ENCODE assay signal across 17 cellular contexts in the genomic region with DNA sequence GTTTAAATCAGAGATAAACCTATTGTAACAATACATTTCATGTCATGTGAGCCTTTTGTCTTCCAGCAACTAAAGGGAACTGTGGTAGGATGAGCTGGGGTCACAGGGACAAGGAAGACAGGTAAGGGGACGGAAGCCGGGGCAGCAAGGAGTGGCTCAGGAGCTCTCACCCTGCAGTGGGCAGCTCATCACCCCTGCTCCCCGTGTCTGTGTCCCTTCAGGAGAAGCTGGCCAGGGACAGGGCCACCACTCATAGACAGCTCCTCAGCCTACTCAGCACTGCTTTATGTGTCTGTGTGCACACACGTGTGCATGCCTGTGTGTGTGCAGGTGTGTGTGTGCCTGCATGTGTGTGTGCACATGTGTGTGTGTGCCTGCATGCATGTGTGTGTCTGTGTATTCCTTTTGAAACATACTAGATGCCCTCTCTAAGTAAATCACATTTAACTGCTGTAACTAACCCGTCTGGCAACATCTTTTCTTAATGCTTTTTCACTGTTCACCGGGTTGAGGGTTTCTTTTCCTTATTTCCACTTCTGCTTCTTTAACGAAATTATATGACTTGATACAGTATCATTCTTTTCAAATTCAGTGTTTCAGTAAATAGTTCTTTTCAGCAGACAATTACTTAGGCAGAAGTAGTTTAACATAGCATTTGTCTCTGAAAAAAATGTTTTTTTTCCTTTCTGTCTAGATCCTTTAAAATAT. TPM values are rescaled to one million over a fixed set of nuclear protein-coding genes. Genes with fewer than 3 reads are reported as not detected.
DNase-seq lines count a peak whose midpoint lies in the region; ATAC-seq and TF ChIP-seq lines count a peak whose summit lies in the region.
"Had no signal": no experiment of that assay in that cellular context is flagged by ENCODE, and none has a peak within 500 bp of the region (broad histone marks: within the 10 kb centered on the region; RNA-seq: fewer than 3 reads in every experiment).

No MANE protein-coding gene starts in this region.

- peaks cover 4 to 37% of the 10 kb centered on the region in 2 donors for H3K4me1 ChIP-seq in ascending aorta
- peaks cover 23 to 60% (median 32%) of the 10 kb centered on the region in 4 donors for H3K4me1 ChIP-seq in transverse colon

- peaks cover 0 to 14% (median 11%) of the 10 kb centered on the region in 3 donors for H3K27me3 Mint-ChIP-seq in naive B cell
- H3K27me3 Mint-ChIP-seq: stimulated activated naive CD8-positive, alpha-beta T cell treated with anti-CD3 and anti-CD28 coated beads, Interleukin-15, amount 100 ng/mL, for 72 hours had no signal

- H3K9me3 Mint-ChIP-seq in naive B cell = no peaks in the 10 kb centered on the region
- H3K9me3 Mint-ChIP-seq: activated CD4-positive, alpha-beta T cell treated with anti-CD3 and anti-CD28 coated beads, Interleukin-2, amount 10 ng/mL, durations not matched to agents 24 days and 14 days; stimulated activated naive CD8-positive, alpha-beta T cell treated with anti-CD3 and anti-CD28 coated beads, Interleukin-15, amount 100 ng/mL, for 72 hours had no signal

- TF ChIP-seq EP300 in transverse colon (IDR thresholded peaks at IDR 0.05; ENCODE audit: low read depth) = no peak

- H3K27ac ChIP-seq in ascending aorta = peak overlapping the region; percentile 64
- H3K27ac ChIP-seq in transverse colon = peak overlapping the region in 3 of 4 donors; percentile 45 to 59 (median 48)
- H3K27ac ChIP-seq: cardiac muscle cell had no signal

- H3K36me3 Mint-ChIP-seq in naive B cell = no peaks in the 10 kb centered on the region

- 83 to 87% methylated on average over 3 to 7 of the region's 7 CpGs for WGBS in transverse colon (ENCODE audit: low coverage in 1 of 2), 2 donors

- H3K27ac Mint-ChIP-seq in naive B cell = peak overlapping the region; percentile 69 to 100 (median 100)
- H3K27ac Mint-ChIP-seq: stimulated activated naive CD8-positive, alpha-beta T cell treated with anti-CD3 and anti-CD28 coated beads, Interleukin-15, amount 100 ng/mL, for 72 hours had no signal

- H3K9me3 ChIP-seq in ascending aorta (no peaks in the 10 kb centered on the region), transverse colon (no peaks in the 10 kb centered on the region)
- H3K9me3 ChIP-seq: lower lobe of right lung had no signal

- no peaks in the 10 kb centered on the region for H3K27me3 ChIP-seq in ascending aorta
- H3K27me3 ChIP-seq in transverse colon = no peaks in the 10 kb centered on the region
- H3K27me3 ChIP-seq: cardiac muscle cell had no signal

- TF ChIP-seq CTCF in ascending aorta (IDR thresholded peaks at IDR 0.05) (no peak), transverse colon (IDR thresholded peaks at IDR 0.05) (no peak)

- H3K4me1 Mint-ChIP-seq in naive B cell = peaks cover 53 to 78% (median 65%) of the 10 kb centered on the region in 3 donors

- H3K36me3 ChIP-seq in ascending aorta (peaks cover 0 to 7% of the 10 kb centered on the region in 2 donors), transverse colon (no peaks in the 10 kb centered on the region)
- H3K36me3 ChIP-seq: cardiac muscle cell, lower lobe of right lung had no signal

- H3K4me3 Mint-ChIP-seq in naive B cell = peak overlapping the region in 6 of 8 donors; percentile 6 to 85 (median 48)
- H3K4me3 Mint-ChIP-seq: activated CD4-positive, alpha-beta T cell treated with anti-CD3 and anti-CD28 coated beads, Interleukin-2, amount 10 ng/mL, durations not matched to agents 24 days and 14 days; stimulated activated naive CD8-positive, alpha-beta T cell treated with anti-CD3 and anti-CD28 coated beads, Interleukin-15, amount 100 ng/mL, for 72 hours had no signal

- peak; percentile 17 for DNase-seq in NOMO-1 treated with DMSO at 0.1 percent for 48 hours (lab: John Stamatoyannopoulos, UW; ENCODE audit: unreplicated experiment)
- DNase-seq in NOMO-1 treated with dmso at 0.1 percent for 144 hours (lab: John Stamatoyannopoulos, UW; ENCODE audit: unreplicated experiment) = no peak
- no peak for DNase-seq in ascending aorta (ENCODE audit: low spot score in 2 of 2)
- peak; percentile 58 for DNase-seq in naive B cell
- DNase-seq in transverse colon = no peak
- no peak for DNase-seq in stimulated activated CD4-positive, alpha-beta T cell treated with anti-CD3 and anti-CD28 coated beads, Interleukin-2, amount 100 ng/mL, for 24 hours
- no peak for DNase-seq in DMS114 treated with DMSO at 0.1 percent for 48 hours (lab: John Stamatoyannopoulos, UW; ENCODE audit: unreplicated experiment)
- DNase-seq: 8988T; activated CD4-positive, alpha-beta T cell treated with anti-CD3 and anti-CD28 coated beads, Interleukin-2, amount 10 ng/mL, durations not matched to agents 24 days and 14 days; activated CD8-positive, alpha-beta memory T cell treated with anti-CD3 and anti-CD28 coated beads, Interleukin-2, amount 50 U/mL, for 4 hours; activated effector memory CD4-positive, alpha-beta T cell treated with Interleukin-2 at 50 U/mL for 16 hours; DMS 273 treated with DMSO at 0.1 percent for 48 hours; lower lobe of right lung; RPMI8226; stimulated activated naive CD8-positive, alpha-beta T cell treated with anti-CD3 and anti-CD28 coated beads, Interleukin-15, amount 100 ng/mL, for 72 hours had no signal

- ATAC-seq in naive B cell (ENCODE audit: low read depth in 2 of 2) (no peak), HG03469 (IDR thresholded peaks at IDR 0.05; ENCODE audit: unreplicated experiment) (no peak)
- ATAC-seq: lower lobe of right lung; stimulated activated naive CD8-positive, alpha-beta T cell treated with anti-CD3 and anti-CD28 coated beads, Interleukin-15, amount 100 ng/mL, for 72 hours had no signal

- no peak for TF ChIP-seq POLR2A in transverse colon (IDR thresholded peaks at IDR 0.05)

- in situ Hi-C loops in transverse colon (cut with MboI; ENCODE audit: low pct_ligation_motif_present in 1 of 4, low pct_unique_long_range_greater_than_20kb in 1 of 4, low sequenced_read_pairs in 3 of 4) = loop anchor here in 3 of 4 donors (5.0 to 10.0 kb wide), 2 partner anchors 71 to 73 kb away; no protein-coding TSS in a partner anchor

- intact Hi-C loops in ascending aorta (cut with DNase I) = loop anchor here (5.0 kb wide), 1 partner anchor 71 kb away; no protein-coding TSS in a partner anchor
- intact Hi-C loops in transverse colon (cut with DNase I; ENCODE audit: low total_unique reads) = loop anchor here (10.0 kb wide), 1 partner anchor 77 kb away; the partner anchor contains the start of gene RAB17

- no peak overlapping the region for H3K4me3 ChIP-seq in ascending aorta
- H3K4me3 ChIP-seq in transverse colon = no peak overlapping the region
- H3K4me3 ChIP-seq: cardiac muscle cell, lower lobe of right lung had no signal

RNA-seq across cellular contexts. Expression of gene LRRFIP1, which starts 44.2 kb away (rescaled TPM):
- total RNA-seq in ascending aorta (133 TPM), transverse colon (100 to 1,000 TPM in 3 of 4 donors, 10 to 100 TPM in 1; 98.5 to 147 (median 122) TPM)
- 10 to 100 TPM; 45.8 to 88.7 (median 68.2) TPM for polyA plus RNA-seq in naive B cell (ENCODE audit: low read depth in 6 of 6)

Comparison
In these comparisons a context has a peak if more than half of its experiments do, and no peak if none do; other contexts are left out.
1. DNase-seq: peak in NOMO-1 treated with DMSO at 0.1 percent for 48 hours (single experiment) and naive B cell (single experiment); none in NOMO-1 treated with dmso at 0.1 percent for 144 hours (single experiment), ascending aorta (0 of 2), transverse colon (single experiment), stimulated activated CD4-positive, alpha-beta T cell treated with anti-CD3 and anti-CD28 coated beads, Interleukin-2, amount 100 ng/mL, for 24 hours (0 of 2) and DMS114 treated with DMSO at 0.1 percent for 48 hours (single experiment).